8 cellular contexts compared by ENCODE assay signal in the genomic region with DNA sequence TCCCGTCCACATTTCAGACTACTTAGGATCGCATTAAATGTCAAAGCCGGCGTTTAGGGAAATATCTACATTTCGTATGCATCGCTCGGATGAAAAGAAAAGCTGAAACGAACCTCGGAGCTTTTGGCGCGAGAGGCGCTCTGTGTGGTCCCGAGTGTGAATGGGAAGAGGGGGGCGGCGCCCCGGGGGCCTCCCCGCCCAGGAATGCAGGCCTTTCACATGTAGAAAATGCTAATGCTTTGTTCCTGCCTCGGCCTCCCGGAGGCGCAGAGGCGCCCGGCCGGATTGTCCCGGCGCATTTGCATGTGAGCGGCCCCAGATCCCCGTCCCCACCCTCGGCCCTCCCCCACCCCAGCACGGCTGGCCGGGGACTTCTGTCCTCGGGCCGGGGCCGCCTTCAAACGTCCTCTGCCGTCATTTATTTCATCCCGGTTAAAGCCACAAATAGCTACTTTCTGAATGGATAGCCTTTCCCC. TPM values are rescaled to one million over a fixed set of nuclear protein-coding genes. Genes with fewer than 3 reads are reported as not detected.
DNase-seq lines count a peak whose midpoint lies in the region; ATAC-seq and TF ChIP-seq lines count a peak whose summit lies in the region.

No MANE protein-coding gene starts in this region.

- peak; percentile 62 for DNase-seq in ELR (ENCODE audit: low read depth)
- DNase-seq in HT1080 (ENCODE audit: low read depth), result peak; percentile 10
- peak; percentile 30 for DNase-seq in fibroblast of villous mesenchyme (ENCODE audit: low read depth)
- DNase-seq in mesenteric fat pad (ENCODE audit: low spot score), result no peak
- no peak for DNase-seq in NCI-H1105 treated with DMSO at 0.1 percent for 48 hours (lab: John Stamatoyannopoulos, UW)

- peaks cover 32% of the 10 kb centered on the region for H3K27me3 Mint-ChIP-seq in nephron (ENCODE audit: low read depth)

- ATAC-seq in GM21381 (IDR thresholded peaks at IDR 0.05; ENCODE audit: unreplicated experiment), result peak; percentile 40

- no peaks in the 10 kb centered on the region for H3K9me3 Mint-ChIP-seq in nephron

- H3K4me3 ChIP-seq in fibroblast of villous mesenchyme (ENCODE audit: low read depth, low read length), result peak overlapping the region; percentile 75

- peak overlapping the region; percentile 70 for H3K27ac ChIP-seq in VCaP

- H3K4me1 Mint-ChIP-seq in nephron, result peaks cover 15% of the 10 kb centered on the region

- TF ChIP-seq CTCF in VCaP (conservative IDR thresholded peaks at IDR 0.05) (no peak), fibroblast of villous mesenchyme (IDR thresholded peaks at IDR 0.05; ENCODE audit: insufficient read depth, low read depth, low read length) (no peak), nephron (IDR thresholded peaks at IDR 0.05; ENCODE audit: unreplicated experiment in 3 of 3) (no peak)

- H3K4me3 Mint-ChIP-seq in nephron, result peak overlapping the region; percentile 91 to 92 (median 91)

- peaks cover 18% of the 10 kb centered on the region for H3K36me3 Mint-ChIP-seq in nephron (ENCODE audit: low read depth)

- H3K27ac Mint-ChIP-seq in nephron, result peak overlapping the region; percentile 24 to 92 (median 71)

RNA-seq across cellular contexts. Expression of gene TRIM71, which starts 37.0 kb away (rescaled TPM):
- total RNA-seq in HT1080 (2014; rRNA removed; shearing (Covaris generic)), result not detected in 2 replicates
- not detected in 2 replicates for polyA plus RNA-seq in HT1080 (2015; cell fraction: cytosol; rRNA removed)
- not detected in 2 replicates for polyA plus RNA-seq in HT1080 (2015; cell fraction: nucleus; rRNA removed)
- total RNA-seq in fibroblast of villous mesenchyme, result not detected in 2 replicates
- not detected for total RNA-seq in mesenteric fat pad

Comparison
In these comparisons a context has a peak if more than half of its experiments do, and no peak if none do; other contexts are left out.
1. DNase-seq: peak in ELR (single experiment), HT1080 (single experiment) and fibroblast of villous mesenchyme (single experiment); none in mesenteric fat pad (single experiment) and NCI-H1105 treated with DMSO at 0.1 percent for 48 hours (single experiment).